ENCODE assay signal across 1 cellular context in genomic region chr20:1177680-1178079, GRCh38.
TF ChIP-seq lines count a peak whose summit lies in the region.

No MANE protein-coding gene starts in this region.

TF ChIP-seq in H1, 55 proteins besides CTCF, POLR2A, EP300 and RAD21:
- no peak for TF ChIP-seq HDAC6 (IDR thresholded peaks at IDR 0.05; ENCODE audit: low read depth, low read length)
- no peak for TF ChIP-seq SIN3A (conservative IDR thresholded peaks at IDR 0.05 in 1 of 2, IDR thresholded peaks at IDR 0.05 in 1 of 2; ENCODE audit: low read depth in 1 of 2, low read length in 2 of 2)
- TF ChIP-seq POU5F1 (IDR thresholded peaks at IDR 0.05; ENCODE audit: low read depth, low read length): no peak
- no peak for TF ChIP-seq CHD2 (IDR thresholded peaks at IDR 0.05; ENCODE audit: low read length)
- no peak for TF ChIP-seq SP2 (IDR thresholded peaks at IDR 0.05; ENCODE audit: low read length)
- no peak for TF ChIP-seq CREB1 (IDR thresholded peaks at IDR 0.05)
